Comparison of ENCODE assay signal across 1 cellular context in the genomic region with DNA sequence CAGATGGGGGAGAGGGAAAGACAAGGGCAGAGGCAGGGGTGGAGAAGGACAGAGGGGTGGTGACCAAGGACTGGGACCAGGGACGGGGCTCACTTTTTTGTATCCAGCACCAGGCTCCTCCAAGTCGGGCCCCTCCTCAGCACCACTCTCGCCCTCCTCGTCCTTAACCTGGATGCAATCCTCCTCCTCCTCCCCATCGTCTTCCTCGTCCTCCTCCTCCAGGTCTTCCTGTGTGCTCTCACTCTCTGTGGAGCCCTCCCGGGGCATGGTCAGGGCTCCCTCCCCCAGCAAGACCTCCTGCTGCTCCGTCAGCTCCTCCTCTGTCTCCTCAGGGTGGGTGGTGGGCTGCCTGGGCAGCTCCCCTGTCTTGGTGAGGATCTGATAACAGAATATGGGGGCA.
TF ChIP-seq lines count a peak whose summit lies in the region.

No MANE protein-coding gene starts in this region.

TF ChIP-seq in WTC11, 78 proteins besides CTCF, POLR2A, EP300 and RAD21 (continued from another document and continues in another):
- TF ChIP-seq ARID4B (CRISPR knock-in tag; IDR thresholded peaks at IDR 0.05; ENCODE audit: borderline replicate concordance) = no peak
- TF ChIP-seq, protein P1, sequence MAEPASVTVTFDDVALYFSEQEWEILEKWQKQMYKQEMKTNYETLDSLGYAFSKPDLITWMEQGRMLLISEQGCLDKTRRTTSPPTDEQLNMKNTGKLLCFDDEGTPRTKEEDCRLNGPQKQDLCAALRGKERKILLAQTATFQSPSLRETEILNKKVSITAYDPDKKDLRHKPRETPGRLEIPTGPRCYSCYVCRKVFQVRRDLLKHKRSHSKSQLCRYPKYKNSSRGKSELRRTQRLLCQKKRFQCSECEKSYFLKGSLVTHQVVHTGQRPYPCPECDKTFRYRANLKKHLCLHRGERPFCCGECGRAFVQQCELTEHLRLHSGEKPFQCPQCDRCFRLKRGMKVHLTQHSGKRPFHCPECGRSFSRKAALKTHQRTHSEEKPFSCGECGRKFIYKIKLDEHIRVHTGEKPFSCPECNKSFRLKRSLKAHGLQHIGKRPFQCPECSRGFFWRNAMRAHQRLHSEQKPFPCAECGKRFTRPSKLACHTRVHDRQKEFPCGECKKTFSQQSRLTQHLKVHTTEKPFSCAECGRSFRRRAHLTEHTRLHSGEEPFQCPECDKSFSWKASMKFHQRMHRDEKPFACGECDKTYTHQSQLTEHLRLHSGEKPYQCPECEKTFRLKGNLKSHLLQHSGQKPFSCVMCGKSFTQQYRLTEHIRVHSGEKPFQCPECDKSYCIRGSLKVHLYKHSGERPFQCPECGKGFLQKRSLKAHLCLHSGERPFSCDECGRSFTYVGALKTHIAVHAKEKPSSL (CRISPR knock-in tag; conservative IDR thresholded peaks at IDR 0.05) = no peak
- TF ChIP-seq E2F1 (CRISPR knock-in tag; IDR thresholded peaks at IDR 0.05) = no peak
- TF ChIP-seq ZNF138 (CRISPR knock-in tag; conservative IDR thresholded peaks at IDR 0.05) = no peak
- TF ChIP-seq ZNF219 (CRISPR knock-in tag; IDR thresholded peaks at IDR 0.05; ENCODE audit: borderline replicate concordance) = no peak
- TF ChIP-seq AFF4 (CRISPR knock-in tag; IDR thresholded peaks at IDR 0.05; ENCODE audit: borderline replicate concordance) = no peak
- no peak for TF ChIP-seq JAZF1 (CRISPR knock-in tag; IDR thresholded peaks at IDR 0.05)
- TF ChIP-seq, protein P2, sequence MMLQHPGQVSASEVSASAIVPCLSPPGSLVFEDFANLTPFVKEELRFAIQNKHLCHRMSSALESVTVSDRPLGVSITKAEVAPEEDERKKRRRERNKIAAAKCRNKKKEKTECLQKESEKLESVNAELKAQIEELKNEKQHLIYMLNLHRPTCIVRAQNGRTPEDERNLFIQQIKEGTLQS (CRISPR knock-in tag; conservative IDR thresholded peaks at IDR 0.05) = no peak
- TF ChIP-seq ZNF317 (CRISPR knock-in tag; IDR thresholded peaks at IDR 0.05; ENCODE audit: borderline replicate concordance, low read depth) = no peak
- no peak for TF ChIP-seq ELF4 (CRISPR knock-in tag; IDR thresholded peaks at IDR 0.05; ENCODE audit: low read depth)
- TF ChIP-seq FOXP1 (CRISPR knock-in tag; IDR thresholded peaks at IDR 0.05; ENCODE audit: borderline replicate concordance) = peak; percentile 48; the same call in 1 of the 2 replicates
- TF ChIP-seq CBFB (CRISPR knock-in tag; IDR thresholded peaks at IDR 0.05; ENCODE audit: low read depth) = no peak
- TF ChIP-seq ZNF671 (CRISPR knock-in tag; IDR thresholded peaks at IDR 0.05) = no peak
- no peak for TF ChIP-seq GRHL2 (CRISPR knock-in tag; IDR thresholded peaks at IDR 0.05; ENCODE audit: insufficient replicate concordance, severe bottlenecking)
- TF ChIP-seq ZNF263 (CRISPR knock-in tag; IDR thresholded peaks at IDR 0.05; ENCODE audit: low read depth) = peak; percentile 94
- TF ChIP-seq, protein P3, sequence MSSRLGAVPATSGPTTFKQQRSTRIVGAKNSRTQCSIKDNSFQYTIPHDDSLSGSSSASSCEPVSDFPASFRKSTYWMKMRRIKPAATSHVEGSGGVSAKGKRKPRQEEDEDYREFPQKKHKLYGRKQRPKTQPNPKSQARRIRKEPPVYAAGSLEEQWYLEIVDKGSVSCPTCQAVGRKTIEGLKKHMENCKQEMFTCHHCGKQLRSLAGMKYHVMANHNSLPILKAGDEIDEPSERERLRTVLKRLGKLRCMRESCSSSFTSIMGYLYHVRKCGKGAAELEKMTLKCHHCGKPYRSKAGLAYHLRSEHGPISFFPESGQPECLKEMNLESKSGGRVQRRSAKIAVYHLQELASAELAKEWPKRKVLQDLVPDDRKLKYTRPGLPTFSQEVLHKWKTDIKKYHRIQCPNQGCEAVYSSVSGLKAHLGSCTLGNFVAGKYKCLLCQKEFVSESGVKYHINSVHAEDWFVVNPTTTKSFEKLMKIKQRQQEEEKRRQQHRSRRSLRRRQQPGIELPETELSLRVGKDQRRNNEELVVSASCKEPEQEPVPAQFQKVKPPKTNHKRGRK (CRISPR knock-in tag; IDR thresholded peaks at IDR 0.05; ENCODE audit: borderline replicate concordance) = no peak
- no peak for TF ChIP-seq E2F4 (CRISPR knock-in tag; IDR thresholded peaks at IDR 0.05; ENCODE audit: borderline replicate concordance, low read depth)
- TF ChIP-seq, protein P4, sequence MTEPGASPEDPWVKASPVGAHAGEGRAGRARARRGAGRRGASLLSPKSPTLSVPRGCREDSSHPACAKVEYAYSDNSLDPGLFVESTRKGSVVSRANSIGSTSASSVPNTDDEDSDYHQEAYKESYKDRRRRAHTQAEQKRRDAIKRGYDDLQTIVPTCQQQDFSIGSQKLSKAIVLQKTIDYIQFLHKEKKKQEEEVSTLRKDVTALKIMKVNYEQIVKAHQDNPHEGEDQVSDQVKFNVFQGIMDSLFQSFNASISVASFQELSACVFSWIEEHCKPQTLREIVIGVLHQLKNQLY (CRISPR knock-in tag; IDR thresholded peaks at IDR 0.05) = no peak
- TF ChIP-seq, protein P5, sequence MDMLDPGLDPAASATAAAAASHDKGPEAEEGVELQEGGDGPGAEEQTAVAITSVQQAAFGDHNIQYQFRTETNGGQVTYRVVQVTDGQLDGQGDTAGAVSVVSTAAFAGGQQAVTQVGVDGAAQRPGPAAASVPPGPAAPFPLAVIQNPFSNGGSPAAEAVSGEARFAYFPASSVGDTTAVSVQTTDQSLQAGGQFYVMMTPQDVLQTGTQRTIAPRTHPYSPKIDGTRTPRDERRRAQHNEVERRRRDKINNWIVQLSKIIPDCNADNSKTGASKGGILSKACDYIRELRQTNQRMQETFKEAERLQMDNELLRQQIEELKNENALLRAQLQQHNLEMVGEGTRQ (CRISPR knock-in tag; IDR thresholded peaks at IDR 0.05) = no peak
- no peak for TF ChIP-seq ZBTB21 (CRISPR knock-in tag; IDR thresholded peaks at IDR 0.05; ENCODE audit: borderline replicate concordance)
- TF ChIP-seq TP53 (CRISPR knock-in tag; IDR thresholded peaks at IDR 0.05) = no peak
- TF ChIP-seq IRF1 (CRISPR knock-in tag; IDR thresholded peaks at IDR 0.05) = no peak
- peak; percentile 78 for TF ChIP-seq ZNF423 (CRISPR knock-in tag; IDR thresholded peaks at IDR 0.05)
- TF ChIP-seq, protein P6, sequence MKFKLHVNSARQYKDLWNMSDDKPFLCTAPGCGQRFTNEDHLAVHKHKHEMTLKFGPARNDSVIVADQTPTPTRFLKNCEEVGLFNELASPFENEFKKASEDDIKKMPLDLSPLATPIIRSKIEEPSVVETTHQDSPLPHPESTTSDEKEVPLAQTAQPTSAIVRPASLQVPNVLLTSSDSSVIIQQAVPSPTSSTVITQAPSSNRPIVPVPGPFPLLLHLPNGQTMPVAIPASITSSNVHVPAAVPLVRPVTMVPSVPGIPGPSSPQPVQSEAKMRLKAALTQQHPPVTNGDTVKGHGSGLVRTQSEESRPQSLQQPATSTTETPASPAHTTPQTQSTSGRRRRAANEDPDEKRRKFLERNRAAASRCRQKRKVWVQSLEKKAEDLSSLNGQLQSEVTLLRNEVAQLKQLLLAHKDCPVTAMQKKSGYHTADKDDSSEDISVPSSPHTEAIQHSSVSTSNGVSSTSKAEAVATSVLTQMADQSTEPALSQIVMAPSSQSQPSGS (CRISPR knock-in tag; IDR thresholded peaks at IDR 0.05; ENCODE audit: borderline replicate concordance, low read depth) = no peak
- no peak for TF ChIP-seq STAT6 (CRISPR knock-in tag; conservative IDR thresholded peaks at IDR 0.05; ENCODE audit: low read depth)
- TF ChIP-seq NR1H2 (CRISPR knock-in tag; IDR thresholded peaks at IDR 0.05) = no peak
- TF ChIP-seq NFYB (CRISPR knock-in tag; conservative IDR thresholded peaks at IDR 0.05; ENCODE audit: low read depth) = no peak
- no peak for TF ChIP-seq MAX (CRISPR knock-in tag; IDR thresholded peaks at IDR 0.05)
